1 cellular context compared by ENCODE assay signal in genomic region chr1:178266619-178267066, GRCh38.
TF ChIP-seq lines count a peak whose summit lies in the region.

No MANE protein-coding gene starts in this region.

TF ChIP-seq in WTC11, 78 proteins besides CTCF, POLR2A, EP300 and RAD21 (continued from another document):
- TF ChIP-seq CDX4 (CRISPR knock-in tag; IDR thresholded peaks at IDR 0.05; ENCODE audit: borderline replicate concordance) (no peak), MAX (CRISPR knock-in tag; IDR thresholded peaks at IDR 0.05) (peak; percentile 75), RELA (CRISPR knock-in tag; IDR thresholded peaks at IDR 0.05; ENCODE audit: borderline replicate concordance) (no peak), EMX1 (CRISPR knock-in tag; IDR thresholded peaks at IDR 0.05) (0 out of 2 replicates have a peak, but pooled peaks have one; percentile 55), MYBL2 (CRISPR knock-in tag; IDR thresholded peaks at IDR 0.05) (no peak), NFE2L1 (CRISPR knock-in tag; IDR thresholded peaks at IDR 0.05) (no peak), PRRX2 (CRISPR knock-in tag; IDR thresholded peaks at IDR 0.05) (0 out of 2 replicates have a peak, but pooled peaks have one; percentile 56), USF2 (CRISPR knock-in tag; IDR thresholded peaks at IDR 0.05) (peak; percentile 19; the same call in 1 of the 2 replicates), NR1H2 (CRISPR knock-in tag; IDR thresholded peaks at IDR 0.05) (no peak)
